Comparison of ENCODE assay signal across 8 cellular contexts in genomic region chr12:53726342-53726741, GRCh38. TPM values are rescaled to one million over a fixed set of nuclear protein-coding genes. Genes with fewer than 3 reads are reported as not detected.
DNase-seq lines count a peak whose midpoint lies in the region; ATAC-seq and TF ChIP-seq lines count a peak whose summit lies in the region.

No MANE protein-coding gene starts in this region.

- H3K36me3 ChIP-seq in endodermal cell (ENCODE audit: control insufficient read depth, insufficient read depth, low read length) (no peaks in the 10 kb centered on the region), trophoblast cell (ENCODE audit: control insufficient read depth in 1 of 2, insufficient read depth in 2 of 2, low read length in 2 of 2) (peaks cover 14 to 22% of the 10 kb centered on the region in 2 experiments)

- no peak for ATAC-seq in GM18520 (IDR thresholded peaks at IDR 0.05; ENCODE audit: unreplicated experiment)

- H2AK5ac ChIP-seq in trophoblast cell (ENCODE audit: low read length): no peak overlapping the region

- peaks cover 4% of the 10 kb centered on the region for H3K27me3 ChIP-seq in endodermal cell (ENCODE audit: control insufficient read depth, insufficient read depth, low read length, poor library complexity, severe bottlenecking)
- H3K27me3 ChIP-seq in trophoblast cell (ENCODE audit: insufficient read depth, low read length): no peaks in the 10 kb centered on the region

- peak overlapping the region; percentile 72 for H3K4me2 ChIP-seq in trophoblast cell (ENCODE audit: low read length)

- H3K27me3 Mint-ChIP-seq in endodermal cell (ENCODE audit: insufficient read depth): peaks cover 6% of the 10 kb centered on the region

- DNase-seq in ELR (ENCODE audit: low read depth) (peak; percentile 51), OCI-M1 (lab: John Stamatoyannopoulos, UW) (peak; percentile 33), endodermal cell (no peak), trophoblast cell (no peak), iPS-NIHi7 (ENCODE audit: extremely low spot score) (no peak), NCI-H748 (lab: John Stamatoyannopoulos, UW; ENCODE audit: unreplicated experiment) (no peak), NCI-H226 (no peak)

- no peak overlapping the region for H2BK120ac ChIP-seq in trophoblast cell (ENCODE audit: insufficient read depth, low read length, poor library complexity)

- no peak overlapping the region for H3K18ac ChIP-seq in trophoblast cell (ENCODE audit: low read length)

- peak overlapping the region; percentile 58 for H3K9ac ChIP-seq in endodermal cell (ENCODE audit: extremely low read depth, low read length, poor library complexity, severe bottlenecking)
- H3K9ac ChIP-seq in trophoblast cell (ENCODE audit: low read length): no peak overlapping the region

- H3K9me3 ChIP-seq in endodermal cell (ENCODE audit: control insufficient read depth, low read length): no peaks in the 10 kb centered on the region
- H3K9me3 ChIP-seq in trophoblast cell (ENCODE audit: insufficient read depth, low read depth, low read length): peaks cover 2% of the 10 kb centered on the region

- H3K4me1 Mint-ChIP-seq in endodermal cell: peaks cover 17% of the 10 kb centered on the region

- TF ChIP-seq CTCF in endodermal cell (conservative IDR thresholded peaks at IDR 0.05): no peak

- no peaks in the 10 kb centered on the region for H3K9me3 Mint-ChIP-seq in endodermal cell

- H4K12ac ChIP-seq in trophoblast cell (ENCODE audit: low read depth, low read length): no peak overlapping the region

- no peak overlapping the region for H2BK12ac ChIP-seq in trophoblast cell (ENCODE audit: low read length)

- H3K79me2 ChIP-seq in trophoblast cell (ENCODE audit: control insufficient read depth, insufficient read depth, low read length, poor library complexity): no peaks in the 10 kb centered on the region

- peaks cover 10% of the 10 kb centered on the region for H3K36me3 Mint-ChIP-seq in endodermal cell (ENCODE audit: low read depth)

- no peaks in the 10 kb centered on the region for H3K79me1 ChIP-seq in trophoblast cell (ENCODE audit: low read length)

- H3K4ac ChIP-seq in trophoblast cell (ENCODE audit: low read depth, low read length): no peak overlapping the region

- H4K8ac ChIP-seq in trophoblast cell (ENCODE audit: low read depth, low read length): no peak overlapping the region

- no peak overlapping the region for H3K27ac Mint-ChIP-seq in endodermal cell

- peaks cover 2% of the 10 kb centered on the region for H3K4me1 ChIP-seq in endodermal cell (ENCODE audit: control insufficient read depth, insufficient read depth, low read length)
- peaks cover 4% of the 10 kb centered on the region in 2 experiments for H3K4me1 ChIP-seq in trophoblast cell (ENCODE audit: control insufficient read depth in 1 of 2, insufficient read depth in 2 of 2, low read length in 2 of 2)

- H3K27ac ChIP-seq in endodermal cell (ENCODE audit: low read depth, low read length): no peak overlapping the region
- H3K27ac ChIP-seq in trophoblast cell (ENCODE audit: low read depth, low read length): no peak overlapping the region

- H2AFZ ChIP-seq in trophoblast cell (ENCODE audit: insufficient read depth, low read length, poor library complexity): no peak overlapping the region

- H3K4me3 ChIP-seq in endodermal cell (ENCODE audit: low read length) (peak overlapping the region; percentile 92), trophoblast cell (ENCODE audit: low read depth, low read length) (no peak overlapping the region)

- no peak overlapping the region for H4K91ac ChIP-seq in trophoblast cell (ENCODE audit: low read depth, low read length)

- WGBS in endodermal cell (ENCODE audit: insufficient coverage in 1 of 2, insufficient read length in 1 of 2), 2 experiments: 59% methylated on average over 2 of the region's 2 CpGs; no CpG with 5 or more reads in 1 of the 2 experiments
- no CpG with 5 or more reads among the region's 2 CpGs for WGBS in trophoblast cell (ENCODE audit: extremely low coverage, insufficient coverage, insufficient read length)

- H3K14ac ChIP-seq in trophoblast cell (ENCODE audit: low read length): no peak overlapping the region

- H3K23ac ChIP-seq in trophoblast cell (ENCODE audit: low read length): no peak overlapping the region

- H2BK5ac ChIP-seq in trophoblast cell (ENCODE audit: low read depth, low read length, poor library complexity): no peak overlapping the region

- peak overlapping the region; percentile 94 for H3K4me3 Mint-ChIP-seq in endodermal cell

RNA-seq across cellular contexts. Expression of gene CALCOCO1, which starts 0.9 kb away (rescaled TPM):
- 10 to 100 TPM; 41.4 to 45.7 TPM for total RNA-seq in endodermal cell
- 72.2 TPM for polyA plus RNA-seq in endodermal cell (2013, experiment 1 of 2)
- 59.0 TPM for polyA plus RNA-seq in endodermal cell (2013, experiment 2 of 2)
- polyA plus RNA-seq in trophoblast cell (2013): 44.9 and 46.2 TPM in 2 replicates

RNA-seq across cellular contexts. Expression of gene CISTR, which starts 25.4 kb away (rescaled TPM):
- not detected for total RNA-seq in endodermal cell
- polyA plus RNA-seq in endodermal cell (2013, experiment 1 of 2): not detected
- not detected for polyA plus RNA-seq in endodermal cell (2013, experiment 2 of 2)
- not detected in 2 replicates for polyA plus RNA-seq in trophoblast cell (2013)

RNA-seq across cellular contexts. Expression of gene ATP5MC2, which starts 50.5 kb away (rescaled TPM):
- 100 to 1,000 TPM; 299 to 307 TPM for total RNA-seq in endodermal cell
- 609 TPM for polyA plus RNA-seq in endodermal cell (2013, experiment 1 of 2)
- polyA plus RNA-seq in endodermal cell (2013, experiment 2 of 2): 513 TPM
- 232 and 239 TPM in 2 replicates for polyA plus RNA-seq in trophoblast cell (2013)

Comparison
In these comparisons a context has a peak if more than half of its experiments do, and no peak if none do; other contexts are left out.
1. DNase-seq: peak in ELR (single experiment) and OCI-M1 (single experiment); none in endodermal cell (single experiment), trophoblast cell (0 of 2), iPS-NIHi7 (single experiment), NCI-H748 (single experiment) and NCI-H226 (single experiment).